In genomic region chr1:202578001-202578500, GRCh38 we compare ENCODE assay signal across 11 cellular contexts.
DNase-seq lines count a peak whose midpoint lies in the region; ATAC-seq and TF ChIP-seq lines count a peak whose summit lies in the region.
"Had no signal": no experiment of that assay in that cellular context is flagged by ENCODE, and none has a peak within 500 bp of the region (broad histone marks: within the 10 kb centered on the region; RNA-seq: fewer than 3 reads in every experiment).

No MANE protein-coding gene starts in this region.

- no peaks in the 10 kb centered on the region for H3K27me3 Mint-ChIP-seq in natural killer cell treated with Interleukin-12 subunit alpha and Interleukin-12 subunit beta and Interleukin-15 and Interleukin-18, amount 100 ng/mL, for 72 hours
- no peaks in the 10 kb centered on the region for H3K27me3 Mint-ChIP-seq in activated T-cell treated with anti-CD3 and anti-CD28 coated beads, Interleukin-2, amount 50 U/mL, for 4 hours (ENCODE audit: low read depth)
- H3K27me3 Mint-ChIP-seq: T-cell had no signal

- no peak overlapping the region for H3K4me3 Mint-ChIP-seq in natural killer cell treated with Interleukin-12 subunit alpha and Interleukin-12 subunit beta and Interleukin-15 and Interleukin-18, amount 100 ng/mL, for 72 hours
- H3K4me3 Mint-ChIP-seq in activated T-cell treated with anti-CD3 and anti-CD28 coated beads, Interleukin-2, amount 50 U/mL, for 4 hours, result no peak overlapping the region
- H3K4me3 Mint-ChIP-seq: T-cell had no signal

- H3K9me3 Mint-ChIP-seq in natural killer cell treated with Interleukin-12 subunit alpha and Interleukin-12 subunit beta and Interleukin-15 and Interleukin-18, amount 100 ng/mL, for 72 hours, result no peaks in the 10 kb centered on the region
- no peaks in the 10 kb centered on the region for H3K9me3 Mint-ChIP-seq in activated T-cell treated with anti-CD3 and anti-CD28 coated beads, Interleukin-2, amount 50 U/mL, for 4 hours
- H3K9me3 Mint-ChIP-seq: T-cell had no signal

- H3K9me3 ChIP-seq in HUES6 (ENCODE audit: control insufficient read depth, insufficient read depth, low read depth, low read length) (no peaks in the 10 kb centered on the region), ascending aorta (no peaks in the 10 kb centered on the region), hepatocyte (ENCODE audit: low read depth) (no peaks in the 10 kb centered on the region), smooth muscle cell (replicated peaks; ENCODE audit: low read depth) (no peaks in the 10 kb centered on the region), upper lobe of left lung (no peaks in the 10 kb centered on the region)

- H3K27ac ChIP-seq in HUES6 (ENCODE audit: low read depth, low read length) (peak overlapping the region; percentile 63; the same call in 1 of the 2 replicates), ascending aorta (peak overlapping the region; percentile 36 to 55), hepatocyte (peak overlapping the region; percentile 64), smooth muscle cell (ENCODE audit: low read depth) (no peak overlapping the region), upper lobe of left lung (peak overlapping the region in 2 of 4 donors; percentile 27 to 42)

- TF ChIP-seq CTCF in ascending aorta (IDR thresholded peaks at IDR 0.05) (no peak), hepatocyte (IDR thresholded peaks at IDR 0.05; ENCODE audit: poor library complexity) (no peak), smooth muscle cell (IDR thresholded peaks at IDR 0.05; ENCODE audit: borderline replicate concordance, insufficient read depth, poor library complexity, severe bottlenecking) (no peak), upper lobe of left lung (IDR thresholded peaks at IDR 0.05) (no peak)

- intact Hi-C loops in ascending aorta (cut with DNase I), result no loop called here

- H3K9ac ChIP-seq in HUES6 (ENCODE audit: low read length) (no peak overlapping the region), smooth muscle cell (ENCODE audit: low read depth) (no peak overlapping the region)

- no peaks in the 10 kb centered on the region for H3K9me2 ChIP-seq in hepatocyte (replicated peaks; ENCODE audit: insufficient read depth)

- peaks cover 14% of the 10 kb centered on the region for H3K36me3 Mint-ChIP-seq in natural killer cell treated with Interleukin-12 subunit alpha and Interleukin-12 subunit beta and Interleukin-15 and Interleukin-18, amount 100 ng/mL, for 72 hours
- peaks cover 35% of the 10 kb centered on the region for H3K36me3 Mint-ChIP-seq in activated T-cell treated with anti-CD3 and anti-CD28 coated beads, Interleukin-2, amount 50 U/mL, for 4 hours (ENCODE audit: insufficient read depth)

- H4K20me1 ChIP-seq in hepatocyte (ENCODE audit: insufficient read depth, poor library complexity, severe bottlenecking) (no peaks in the 10 kb centered on the region), smooth muscle cell (ENCODE audit: low read depth) (no peaks in the 10 kb centered on the region)

- H3K4me1 ChIP-seq in HUES6 (ENCODE audit: control insufficient read depth, insufficient read depth, low read length), result peaks cover 32% of the 10 kb centered on the region
- peaks cover 14 to 51% of the 10 kb centered on the region in 2 donors for H3K4me1 ChIP-seq in ascending aorta
- peaks cover 35% of the 10 kb centered on the region for H3K4me1 ChIP-seq in hepatocyte (ENCODE audit: insufficient read depth)
- peaks cover 40% of the 10 kb centered on the region for H3K4me1 ChIP-seq in smooth muscle cell (ENCODE audit: low read depth)
- H3K4me1 ChIP-seq in upper lobe of left lung, result peaks cover 17 to 36% (median 28%) of the 10 kb centered on the region in 4 donors

- H2AFZ ChIP-seq in hepatocyte (no peak overlapping the region), smooth muscle cell (ENCODE audit: low read depth) (no peak overlapping the region)

- no peak overlapping the region for H3K27ac Mint-ChIP-seq in natural killer cell treated with Interleukin-12 subunit alpha and Interleukin-12 subunit beta and Interleukin-15 and Interleukin-18, amount 100 ng/mL, for 72 hours
- H3K27ac Mint-ChIP-seq: T-cell had no signal

- DNase-seq in ascending aorta (ENCODE audit: low spot score in 2 of 2), result no peak
- no peak for DNase-seq in hepatocyte (ENCODE audit: low spot score)
- no peak for DNase-seq in smooth muscle cell (lab: John Stamatoyannopoulos, UW; ENCODE audit: unreplicated experiment)
- no peak for DNase-seq in natural killer cell treated with Interleukin-12 subunit alpha and Interleukin-12 subunit beta and Interleukin-15 and Interleukin-18, amount 100 ng/mL, for 72 hours (ENCODE audit: low spot score)
- no peak for DNase-seq in activated T-cell treated with anti-CD3 and anti-CD28 coated beads, Interleukin-2, amount 50 U/mL, for 4 hours
- DNase-seq in effector CD8-positive, alpha-beta T cell (lab: John Stamatoyannopoulos, UW), result no peak
- no peak for DNase-seq in upper lobe of left lung
- DNase-seq: cortex of kidney, DMS79 treated with DMSO at 0.1 percent for 48 hours, T-cell had no signal

- no peak for TF ChIP-seq POLR2A in upper lobe of left lung (IDR thresholded peaks at IDR 0.05)

- peaks cover 14% of the 10 kb centered on the region for H3F3A ChIP-seq in smooth muscle cell (ENCODE audit: low read depth)

- H3K27me3 ChIP-seq in HUES6 (ENCODE audit: control insufficient read depth, insufficient read depth, low read length) (no peaks in the 10 kb centered on the region), ascending aorta (no peaks in the 10 kb centered on the region), hepatocyte (no peaks in the 10 kb centered on the region), smooth muscle cell (ENCODE audit: low read depth) (no peaks in the 10 kb centered on the region), upper lobe of left lung (no peaks in the 10 kb centered on the region)

- H3K4me1 Mint-ChIP-seq in natural killer cell treated with Interleukin-12 subunit alpha and Interleukin-12 subunit beta and Interleukin-15 and Interleukin-18, amount 100 ng/mL, for 72 hours (ENCODE audit: low read depth in 2 of 2), result no peaks in the 10 kb centered on the region
- H3K4me1 Mint-ChIP-seq in activated T-cell treated with anti-CD3 and anti-CD28 coated beads, Interleukin-2, amount 50 U/mL, for 4 hours (ENCODE audit: low read depth), result no peaks in the 10 kb centered on the region
- H3K4me1 Mint-ChIP-seq: T-cell had no signal

- ATAC-seq in natural killer cell treated with Interleukin-12 subunit alpha and Interleukin-12 subunit beta and Interleukin-15 and Interleukin-18, amount 100 ng/mL, for 72 hours, result no peak
- ATAC-seq in activated T-cell treated with anti-CD3 and anti-CD28 coated beads, Interleukin-2, amount 50 U/mL, for 4 hours, result no peak
- ATAC-seq in upper lobe of left lung (ENCODE audit: low FRiP score in 2 of 2), result no peak
- ATAC-seq: T-cell had no signal

- H3K36me3 ChIP-seq in HUES6 (ENCODE audit: control insufficient read depth, insufficient read depth, low read length) (0 out of 2 replicates have a peak, but pooled peaks cover 4% of the 10 kb centered on the region), ascending aorta (peaks cover 54 to 60% of the 10 kb centered on the region in 2 donors), hepatocyte (replicated peaks; ENCODE audit: insufficient read depth, low read depth) (no peaks in the 10 kb centered on the region), smooth muscle cell (ENCODE audit: low read depth) (no peaks in the 10 kb centered on the region), upper lobe of left lung (peaks cover 3 to 35% (median 18%) of the 10 kb centered on the region in 4 donors)

- H3K4me2 ChIP-seq in hepatocyte (peak overlapping the region; percentile 30), smooth muscle cell (peak overlapping the region; percentile 70)

- WGBS in hepatocyte (ENCODE audit: low lambda C conversion rate, missing lambda C conversion rate), result 26% methylated on average over 4 of the region's 4 CpGs
- WGBS in smooth muscle cell (ENCODE audit: low lambda C conversion rate), result 18% methylated on average over 4 of the region's 4 CpGs
- 55 to 59% methylated on average over 4 of the region's 4 CpGs for WGBS in upper lobe of left lung, 2 donors

- H3K79me2 ChIP-seq in hepatocyte (no peaks in the 10 kb centered on the region), smooth muscle cell (ENCODE audit: low read depth) (no peaks in the 10 kb centered on the region)

- peak overlapping the region; percentile 3; the same call in 1 of the 2 replicates for H3K4me3 ChIP-seq in HUES6 (ENCODE audit: low read depth, low read length)
- H3K4me3 ChIP-seq in ascending aorta, result no peak overlapping the region
- no peak overlapping the region for H3K4me3 ChIP-seq in hepatocyte
- no peak overlapping the region for H3K4me3 ChIP-seq in smooth muscle cell
- H3K4me3 ChIP-seq in upper lobe of left lung, result no peak overlapping the region

- TF ChIP-seq EP300 in upper lobe of left lung (IDR thresholded peaks at IDR 0.05), result no peak
